In genomic region chrX:46573331-46573895, GRCh38 we compare ENCODE assay signal across 8 cellular contexts. TPM values are rescaled to one million over a fixed set of nuclear protein-coding genes. Genes with fewer than 3 reads are reported as not detected.
DNase-seq lines count a peak whose midpoint lies in the region; ATAC-seq and TF ChIP-seq lines count a peak whose summit lies in the region.

A gene with protein sequence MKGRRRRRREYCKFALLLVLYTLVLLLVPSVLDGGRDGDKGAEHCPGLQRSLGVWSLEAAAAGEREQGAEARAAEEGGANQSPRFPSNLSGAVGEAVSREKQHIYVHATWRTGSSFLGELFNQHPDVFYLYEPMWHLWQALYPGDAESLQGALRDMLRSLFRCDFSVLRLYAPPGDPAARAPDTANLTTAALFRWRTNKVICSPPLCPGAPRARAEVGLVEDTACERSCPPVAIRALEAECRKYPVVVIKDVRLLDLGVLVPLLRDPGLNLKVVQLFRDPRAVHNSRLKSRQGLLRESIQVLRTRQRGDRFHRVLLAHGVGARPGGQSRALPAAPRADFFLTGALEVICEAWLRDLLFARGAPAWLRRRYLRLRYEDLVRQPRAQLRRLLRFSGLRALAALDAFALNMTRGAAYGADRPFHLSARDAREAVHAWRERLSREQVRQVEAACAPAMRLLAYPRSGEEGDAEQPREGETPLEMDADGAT (plus strand): TSS chrX:46573765. CDS start chrX:46573932, 167 bp downstream.

- TF ChIP-seq POLR2A in stomach (IDR thresholded peaks at IDR 0.05) = no peak

- TF ChIP-seq EP300 in stomach (IDR thresholded peaks at IDR 0.05) = no peak

- H3K36me3 Mint-ChIP-seq in CD14-positive monocyte = peaks cover 1 to 2% of the 10 kb centered on the region in 2 donors
- H3K36me3 Mint-ChIP-seq in activated T-cell treated with anti-CD3 and anti-CD28 coated beads, Interleukin-2, amount 50 U/mL, for 24 hours (ENCODE audit: low read depth) = peaks cover 8% of the 10 kb centered on the region

- TF ChIP-seq CTCF in CD14-positive monocyte (IDR thresholded peaks at IDR 0.05) (no peak), epithelial cell of proximal tubule (conservative IDR thresholded peaks at IDR 0.05; ENCODE audit: low read depth, low read length) (no peak), stomach (IDR thresholded peaks at IDR 0.05) (peak in 1 of 7 experiments; percentile 7)

- DNase-seq in CD14-positive monocyte (ENCODE audit: low spot score) = peak; percentile 54
- no peak for DNase-seq in NT2/D1 (ENCODE audit: low read depth, low spot score)
- DNase-seq in activated T-cell treated with anti-CD3 and anti-CD28 coated beads, Interleukin-2, amount 50 U/mL, for 24 hours = peak; percentile 69
- no peak for DNase-seq in epithelial cell of proximal tubule (ENCODE audit: low read depth)
- DNase-seq in mucosa of gallbladder (ENCODE audit: low spot score) = peak; percentile 53
- peak; percentile 52 for DNase-seq in stomach

- H3K9me3 ChIP-seq in NT2/D1 (ENCODE audit: insufficient read depth, low read length) (no peaks in the 10 kb centered on the region), stomach (no peaks in the 10 kb centered on the region)

- peak within 1 kb of the TSS; percentile 48 to 77 (median 65) for H3K27ac ChIP-seq in stomach

- H3K4me1 ChIP-seq in NT2/D1 (ENCODE audit: insufficient read depth, insufficient read length) = no peaks in the 10 kb centered on the region
- peaks cover 0 to 34% (median 21%) of the 10 kb centered on the region in 4 donors for H3K4me1 ChIP-seq in stomach

- intact Hi-C loops in CD14-positive monocyte (cut with micrococcal nuclease) = loop anchor here in 1 of 2 donors (10.0 kb wide), 1 partner anchor 51 kb away; no protein-coding TSS in a partner anchor
- intact Hi-C loops in stomach (cut with DNase I; ENCODE audit: low total_unique reads) = no loop called here

- peaks cover 0 to 13% (median 2%) of the 10 kb centered on the region in 7 donors for H3K9me3 Mint-ChIP-seq in CD14-positive monocyte
- no peaks in the 10 kb centered on the region for H3K9me3 Mint-ChIP-seq in activated T-cell treated with anti-CD3 and anti-CD28 coated beads, Interleukin-2, amount 50 U/mL, for 24 hours

- peak within 1 kb of the TSS; percentile 92 for H3K4me3 ChIP-seq in NT2/D1 (ENCODE audit: insufficient read length, low read depth)
- peak within 1 kb of the TSS; percentile 57 for H3K4me3 ChIP-seq in epithelial cell of proximal tubule (ENCODE audit: low read depth, low read length)
- H3K4me3 ChIP-seq in stomach = peak within 1 kb of the TSS; percentile 45 to 71 (median 58)

- H3K36me3 ChIP-seq in NT2/D1 (ENCODE audit: insufficient read depth, insufficient read length, low read length) (peaks cover 12% of the 10 kb centered on the region), stomach (no peaks in the 10 kb centered on the region)

- H3K27me3 ChIP-seq in NT2/D1 (ENCODE audit: insufficient read depth, insufficient read length) (peaks cover 3% of the 10 kb centered on the region), stomach (peaks cover 0 to 18% (median 10%) of the 10 kb centered on the region in 3 donors)

- peak within 1 kb of the TSS in 6 of 7 donors; percentile 50 to 83 (median 68) for H3K27ac Mint-ChIP-seq in CD14-positive monocyte
- peak within 1 kb of the TSS; percentile 91 for H3K27ac Mint-ChIP-seq in activated T-cell treated with anti-CD3 and anti-CD28 coated beads, Interleukin-2, amount 50 U/mL, for 24 hours

- H3K27me3 Mint-ChIP-seq in CD14-positive monocyte (ENCODE audit: low read depth in 3 of 3) = peaks cover 3 to 24% (median 24%) of the 10 kb centered on the region in 3 donors
- peaks cover 32% of the 10 kb centered on the region for H3K27me3 Mint-ChIP-seq in activated T-cell treated with anti-CD3 and anti-CD28 coated beads, Interleukin-2, amount 50 U/mL, for 24 hours

- 6 to 44% (median 27%) methylated on average over 7 to 33 of the region's 35 CpGs for WGBS in stomach, 5 donors

- H3K4me1 Mint-ChIP-seq in CD14-positive monocyte = peaks cover 45% of the 10 kb centered on the region
- peaks cover 46% of the 10 kb centered on the region for H3K4me1 Mint-ChIP-seq in activated T-cell treated with anti-CD3 and anti-CD28 coated beads, Interleukin-2, amount 50 U/mL, for 24 hours (ENCODE audit: low read depth)

- H3K9ac ChIP-seq in NT2/D1 (ENCODE audit: insufficient read length, low read depth) = peak within 1 kb of the TSS; percentile 94

- peak within 1 kb of the TSS; percentile 79 to 84 for H3K4me3 Mint-ChIP-seq in CD14-positive monocyte
- peak within 1 kb of the TSS; percentile 76 for H3K4me3 Mint-ChIP-seq in activated T-cell treated with anti-CD3 and anti-CD28 coated beads, Interleukin-2, amount 50 U/mL, for 24 hours

- ATAC-seq in GM19438 (IDR thresholded peaks at IDR 0.05; ENCODE audit: low read depth, unreplicated experiment) = peak; percentile 29
- ATAC-seq in HG03571 (IDR thresholded peaks at IDR 0.05; ENCODE audit: unreplicated experiment) = peak; percentile 35

RNA-seq across cellular contexts. Expression of the gene that starts here (rescaled TPM):
- polyA plus RNA-seq in CD14-positive monocyte = 10 to 100 TPM in 1 of 2 donors, 1 to 10 TPM in 1; 8.3 to 19.2 TPM
- total RNA-seq in epithelial cell of proximal tubule = 6.1 and 8.0 TPM in 2 replicates
- total RNA-seq in mucosa of gallbladder = 12.9 TPM
- 10 to 100 TPM in 1 of 5 donors, 1 to 10 TPM in 3, under 1 TPM in 1; 0.29 to 10.1 (median 1.8) TPM for total RNA-seq in stomach
- 1 to 10 TPM; 1.4 to 3.5 (median 2.4) TPM for polyA plus RNA-seq in stomach

Comparison
In these comparisons a context has a peak if more than half of its experiments do, and no peak if none do; other contexts are left out.
1. DNase-seq: peak in CD14-positive monocyte (single experiment), activated T-cell treated with anti-CD3 and anti-CD28 coated beads, Interleukin-2, amount 50 U/mL, for 24 hours (single experiment), mucosa of gallbladder (single experiment) and stomach (single experiment); none in NT2/D1 (single experiment) and epithelial cell of proximal tubule (single experiment).
2. Peak in every context shown above with its lines, with median percentiles within 50 percentile points of each other: H3K4me3 ChIP-seq.